15 cellular contexts compared by ENCODE assay signal in the genomic region with DNA sequence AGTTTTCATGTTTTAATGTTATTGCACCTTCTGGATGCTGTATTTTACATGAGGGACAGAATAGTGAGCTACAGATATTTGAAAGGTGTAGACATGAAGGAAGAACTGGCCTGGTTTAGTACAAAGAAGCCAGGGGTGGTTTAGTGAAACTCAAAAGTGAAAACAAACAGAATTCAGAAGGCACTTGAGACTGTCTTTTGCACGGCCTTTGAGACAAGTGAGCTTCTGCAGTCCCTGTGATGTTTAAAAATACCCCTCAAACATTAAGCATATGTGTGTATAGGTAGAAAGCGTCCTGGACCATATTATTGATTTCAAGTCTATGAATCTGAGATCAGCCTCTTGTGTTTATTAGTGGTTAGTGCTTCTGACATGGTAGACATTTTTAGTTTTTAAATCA.
DNase-seq lines count a peak whose midpoint lies in the region; ATAC-seq and TF ChIP-seq lines count a peak whose summit lies in the region.
"Had no signal": no experiment of that assay in that cellular context is flagged by ENCODE, and none has a peak within 500 bp of the region (broad histone marks: within the 10 kb centered on the region; RNA-seq: fewer than 3 reads in every experiment).

No MANE protein-coding gene starts in this region.

- no peak for DNase-seq in GM06990 (ENCODE audit: extremely low read depth, insufficient read length)
- DNase-seq in central memory CD4-positive, alpha-beta T cell, result no peak
- DNase-seq in T-helper 2 cell treated with Interferon-gamma antibody and Interleukin-4, amounts not matched to agents 5 μg/mL and 100 μg/mL, for 36 hours (ENCODE audit: low spot score), result no peak
- DNase-seq in omental fat pad (ENCODE audit: low spot score), result no peak
- DNase-seq: activated CD4-positive, alpha-beta T cell treated with anti-CD3 and anti-CD28 coated beads for 1 hour; activated T-cell treated with anti-CD3 and anti-CD28 coated beads, Interleukin-2, amount 50 U/mL, for 4 hours; dermis blood vessel endothelial cell; midbrain; NCI-H774; SW 1271 had no signal

- no peaks in the 10 kb centered on the region for H3K4me1 Mint-ChIP-seq in T-helper 2 cell treated with Interferon-gamma antibody and Interleukin-4, amounts not matched to agents 5 μg/mL and 100 μg/mL, for 36 hours (ENCODE audit: low read depth)

- H3K9ac ChIP-seq in KMS-11, result peak overlapping the region; percentile 89

- H3K36me3 Mint-ChIP-seq in T-helper 2 cell treated with Interferon-gamma antibody and Interleukin-4, amounts not matched to agents 5 μg/mL and 100 μg/mL, for 36 hours (ENCODE audit: low read depth), result no peaks in the 10 kb centered on the region

- H3K27me3 Mint-ChIP-seq in T-helper 2 cell treated with Interferon-gamma antibody and Interleukin-4, amounts not matched to agents 5 μg/mL and 100 μg/mL, for 36 hours (ENCODE audit: low read depth), result no peaks in the 10 kb centered on the region

- H3K4me2 ChIP-seq in KMS-11, result peak overlapping the region; percentile 99

- TF ChIP-seq CTCF in GM06990 (IDR thresholded peaks at IDR 0.05; ENCODE audit: insufficient read depth, low read length, poor library complexity, severe bottlenecking) (no peak), KMS-11 (conservative IDR thresholded peaks at IDR 0.05; ENCODE audit: low read depth, low read length) (no peak), omental fat pad (IDR thresholded peaks at IDR 0.05) (no peak)

- H3K27me3 ChIP-seq in GM06990 (replicated peaks; ENCODE audit: control insufficient read depth, insufficient read depth, low read length), result no peaks in the 10 kb centered on the region
- H3K27me3 ChIP-seq in KMS-11 (ENCODE audit: insufficient read depth, low read depth), result no peaks in the 10 kb centered on the region

- peak overlapping the region; percentile 93 for H3K27ac ChIP-seq in KMS-11

- peaks cover 100% of the 10 kb centered on the region for H3K79me2 ChIP-seq in KMS-11 (ENCODE audit: insufficient read depth, low read depth)

- peaks cover 64% of the 10 kb centered on the region for H3K4me1 ChIP-seq in KMS-11 (ENCODE audit: low read depth, poor library complexity, severe bottlenecking)

- H2AFZ ChIP-seq in KMS-11 (ENCODE audit: low read depth), result no peak overlapping the region

- no peaks in the 10 kb centered on the region for H4K20me1 ChIP-seq in KMS-11 (ENCODE audit: insufficient read depth)

- peak; percentile 74 for ATAC-seq in GM19324 (IDR thresholded peaks at IDR 0.05; ENCODE audit: low FRiP score, unreplicated experiment)
- peak; percentile 45 for ATAC-seq in HG02763 (IDR thresholded peaks at IDR 0.05; ENCODE audit: unreplicated experiment)
- ATAC-seq in esophagus mucosa, result no peak
- ATAC-seq in omental fat pad (ENCODE audit: low FRiP score), result no peak
- ATAC-seq: activated T-cell treated with anti-CD3 and anti-CD28 coated beads, Interleukin-2, amount 50 U/mL, for 4 hours; HepG2 had no signal

- H3K4me3 Mint-ChIP-seq in T-helper 2 cell treated with Interferon-gamma antibody and Interleukin-4, amounts not matched to agents 5 μg/mL and 100 μg/mL, for 36 hours, result no peak overlapping the region
- H3K4me3 Mint-ChIP-seq: activated T-cell treated with anti-CD3 and anti-CD28 coated beads, Interleukin-2, amount 50 U/mL, for 4 hours had no signal

- H3K9me3 Mint-ChIP-seq in T-helper 2 cell treated with Interferon-gamma antibody and Interleukin-4, amounts not matched to agents 5 μg/mL and 100 μg/mL, for 36 hours, result no peaks in the 10 kb centered on the region
- H3K9me3 Mint-ChIP-seq: activated T-cell treated with anti-CD3 and anti-CD28 coated beads, Interleukin-2, amount 50 U/mL, for 4 hours had no signal

- H3K4me3 ChIP-seq in GM06990 (replicated peaks; ENCODE audit: low read depth, low read length) (peak overlapping the region; percentile 25), KMS-11 (IDR thresholded peaks at IDR 0.05; ENCODE audit: insufficient read depth, low read depth, low read length) (no peak overlapping the region)

- no peak overlapping the region for H3K27ac Mint-ChIP-seq in T-helper 2 cell treated with Interferon-gamma antibody and Interleukin-4, amounts not matched to agents 5 μg/mL and 100 μg/mL, for 36 hours

- H3K36me3 ChIP-seq in GM06990 (ENCODE audit: control insufficient read depth, insufficient read depth, low read length), result no peaks in the 10 kb centered on the region
- H3K36me3 ChIP-seq in KMS-11 (ENCODE audit: insufficient read depth), result no peaks in the 10 kb centered on the region

Comparison
In these comparisons a context has a peak if more than half of its experiments do, and no peak if none do; other contexts are left out.
1. ATAC-seq: peak in GM19324 (single experiment) and HG02763 (single experiment); none in esophagus mucosa (single experiment) and omental fat pad (single experiment).